Comparison of ENCODE assay signal across 14 cellular contexts in genomic region chr14:65813760-65814387, GRCh38.
"Had no signal": no experiment of that assay in that cellular context is flagged by ENCODE, and none has a peak within 500 bp of the region (broad histone marks: within the 10 kb centered on the region; RNA-seq: fewer than 3 reads in every experiment).

No MANE protein-coding gene starts in this region.

- H3K4me3 ChIP-seq: heart left ventricle, mucosa of descending colon, prostate gland, right lobe of liver, spleen had no signal

- H3K27ac ChIP-seq: foreskin keratinocyte, heart left ventricle, prostate gland, right lobe of liver, spleen had no signal

- H3K4me1 ChIP-seq: foreskin keratinocyte, heart left ventricle, prostate gland, right lobe of liver, spleen had no signal

- H3K9me3 ChIP-seq: prostate gland, right lobe of liver had no signal

- H3K27me3 ChIP-seq: heart left ventricle, right lobe of liver, spleen had no signal

- H3K36me3 ChIP-seq: heart left ventricle, prostate gland, right lobe of liver, spleen had no signal

- DNase-seq: activated CD4-positive, alpha-beta T cell treated with anti-CD3 and anti-CD28 coated beads, Interleukin-2, amount 50 U/mL, for 48 hours; activated CD4-positive, CD25-positive, alpha-beta regulatory T cell treated with anti-CD3 and anti-CD28 coated beads, Interleukin-2, amount 50 U/mL, for 72 hours; activated gamma-delta T cell; activated T-cell treated with anti-CD3 and anti-CD28 coated beads, Interleukin-2, amount 50 U/mL, for 48 hours; aorta; foreskin keratinocyte; heart left ventricle; kidney; mucosa of descending colon; right lobe of liver; spleen; stimulated activated CD4-positive, alpha-beta T cell treated with anti-CD3 and anti-CD28 coated beads, Interleukin-1b, Interleukin-23, amount 100 ng/mL, for 48 hours had no signal

- ATAC-seq: foreskin keratinocyte; heart left ventricle; mucosa of descending colon; naive thymus-derived CD8-positive, alpha-beta T cell; right lobe of liver had no signal
